8 cellular contexts compared by ENCODE assay signal in genomic region chr15:99251436-99251821, GRCh38. TPM values are rescaled to one million over a fixed set of nuclear protein-coding genes. Genes with fewer than 3 reads are reported as not detected.
DNase-seq lines count a peak whose midpoint lies in the region; ATAC-seq and TF ChIP-seq lines count a peak whose summit lies in the region.

TSS of gene LRRC28 (plus strand) at chr15:99251481. CDS start at chr15:99255958, 4,477 bp downstream.

- peaks cover 10% of the 10 kb centered on the region for H3K36me3 Mint-ChIP-seq in CD4-positive, alpha-beta T cell (ENCODE audit: low read depth)
- H3K36me3 Mint-ChIP-seq in activated CD4-positive, alpha-beta memory T cell treated with anti-CD3 and anti-CD28 coated beads for 36 hours: peaks cover 9% of the 10 kb centered on the region

- H3K9me3 ChIP-seq in CD4-positive, alpha-beta T cell (ENCODE audit: control insufficient read depth, low read length): no peaks in the 10 kb centered on the region
- no peaks in the 10 kb centered on the region for H3K9me3 ChIP-seq in psoas muscle

- peaks cover 0 to 8% of the 10 kb centered on the region in 2 donors for H3K36me3 ChIP-seq in psoas muscle (ENCODE audit: insufficient read depth in 1 of 2, low read depth in 1 of 2)

- peak within 1 kb of the TSS; percentile 81 for H3K27ac Mint-ChIP-seq in CD4-positive, alpha-beta T cell
- H3K27ac Mint-ChIP-seq in activated CD4-positive, alpha-beta memory T cell treated with anti-CD3 and anti-CD28 coated beads for 36 hours: peak within 1 kb of the TSS; percentile 84

- POLR2A ChIA-PET in CD4-positive, alpha-beta T cell (lab: Charles Lee): interaction anchor here (0.6 to 1.8 kb wide), 6 partner anchors 12 to 482 kb away, joined by 3 to 10 read pairs (median 4); partner anchors contain the start of genes LYSMD4 and MEF2A
- POLR2A ChIA-PET in activated CD4-positive, alpha-beta memory T cell treated with anti-CD3 and anti-CD28 coated beads for 36 hours (lab: Charles Lee): interaction anchor here (1.4 kb wide), 1 partner anchor 482 kb away, joined by 5 read pairs; the partner anchor contains the start of gene LYSMD4

- peak within 1 kb of the TSS; percentile 37 for H3K27ac ChIP-seq in CD4-positive, alpha-beta T cell (ENCODE audit: low read depth, low read length)
- H3K27ac ChIP-seq in psoas muscle: peak within 1 kb of the TSS; percentile 98

- no peak for TF ChIP-seq CTCF in CD4-positive, alpha-beta T cell (IDR thresholded peaks at IDR 0.05)
- no peak for TF ChIP-seq CTCF in psoas muscle (IDR thresholded peaks at IDR 0.05)

- CTCF ChIA-PET in CD4-positive, alpha-beta T cell (lab: Charles Lee): interaction anchor here (0.6 to 1.7 kb wide), 3 partner anchors 42 to 598 kb away, joined by 3 to 5 read pairs (median 5); no protein-coding TSS in a partner anchor
- CTCF ChIA-PET in activated CD4-positive, alpha-beta memory T cell treated with anti-CD3 and anti-CD28 coated beads for 36 hours (lab: Charles Lee): interaction anchor here (0.7 to 2.0 kb wide), 7 partner anchors 19 to 507 kb away, joined by 3 to 13 read pairs (median 5); partner anchors contain the start of gene SYNM

- H3K27me3 Mint-ChIP-seq in CD4-positive, alpha-beta T cell: no peaks in the 10 kb centered on the region
- H3K27me3 Mint-ChIP-seq in activated CD4-positive, alpha-beta memory T cell treated with anti-CD3 and anti-CD28 coated beads for 36 hours: no peaks in the 10 kb centered on the region

- peaks cover 3% of the 10 kb centered on the region for H3K9me3 Mint-ChIP-seq in CD4-positive, alpha-beta T cell
- H3K9me3 Mint-ChIP-seq in activated CD4-positive, alpha-beta memory T cell treated with anti-CD3 and anti-CD28 coated beads for 36 hours: no peaks in the 10 kb centered on the region

- peaks cover 24% of the 10 kb centered on the region for H3K4me1 Mint-ChIP-seq in CD4-positive, alpha-beta T cell (ENCODE audit: low read depth)
- H3K4me1 Mint-ChIP-seq in activated CD4-positive, alpha-beta memory T cell treated with anti-CD3 and anti-CD28 coated beads for 36 hours (ENCODE audit: low read depth): peaks cover 28% of the 10 kb centered on the region

- no peak for DNase-seq in CD4-positive, alpha-beta T cell
- no peak for DNase-seq in H4 (ENCODE audit: low spot score)
- no peak for DNase-seq in activated CD4-positive, alpha-beta memory T cell treated with anti-CD3 and anti-CD28 coated beads for 36 hours
- DNase-seq in Right ventricle myocardium superior: no peak
- no peak for DNase-seq in psoas muscle
- DNase-seq in NOMO-1 treated with DMSO at 0.1 percent for 48 hours (lab: John Stamatoyannopoulos, UW; ENCODE audit: unreplicated experiment): no peak

- H3K4me1 ChIP-seq in psoas muscle: peaks cover 23% of the 10 kb centered on the region

- H3K27me3 ChIP-seq in CD4-positive, alpha-beta T cell (ENCODE audit: control insufficient read depth, insufficient read depth, low read length): no peaks in the 10 kb centered on the region
- H3K27me3 ChIP-seq in psoas muscle (ENCODE audit: insufficient read depth in 3 of 3, low read length in 2 of 3): no peaks in the 10 kb centered on the region

- H3K4me3 Mint-ChIP-seq in CD4-positive, alpha-beta T cell: peak within 1 kb of the TSS; percentile 95
- peak within 1 kb of the TSS; percentile 88 for H3K4me3 Mint-ChIP-seq in activated CD4-positive, alpha-beta memory T cell treated with anti-CD3 and anti-CD28 coated beads for 36 hours

- peak within 1 kb of the TSS; percentile 82 for H3K4me3 ChIP-seq in psoas muscle

- 0% methylated on average over 19 to 41 of the region's 41 CpGs for WGBS in psoas muscle, 3 donors

- peak; percentile 3 for ATAC-seq in CD4-positive, alpha-beta T cell (ENCODE audit: poor library complexity)
- no peak for ATAC-seq in Right ventricle myocardium superior (ENCODE audit: poor library complexity)
- ATAC-seq in psoas muscle: peak in 1 of 4 donors; percentile 59
- ATAC-seq in HG02884 (IDR thresholded peaks at IDR 0.05; ENCODE audit: unreplicated experiment): no peak
- ATAC-seq in HG02623 (IDR thresholded peaks at IDR 0.05; ENCODE audit: unreplicated experiment): no peak

- intact Hi-C loops in CD4-positive, alpha-beta T cell (cut with DNase I, micrococcal nuclease): loop anchor here in 1 of 2 experiments (1.0 to 5.0 kb wide), 3 partner anchors 482 to 1096 kb away; partner anchors contain the start of gene LYSMD4
- intact Hi-C loops in activated CD4-positive, alpha-beta memory T cell treated with anti-CD3 and anti-CD28 coated beads for 36 hours (cut with micrococcal nuclease): loop anchor here (1.0 to 5.0 kb wide), 6 partner anchors 73 to 1346 kb away; partner anchors contain the start of genes LYSMD4 and SYNM
- intact Hi-C loops in Right ventricle myocardium superior (cut with DNase I): no loop called here
- intact Hi-C loops in psoas muscle (cut with DNase I): loop anchor here in 1 of 2 donors (5.0 kb wide), 1 partner anchor 129 kb away; no protein-coding TSS in a partner anchor

RNA-seq across cellular contexts. Expression of gene LRRC28, which starts in this region (rescaled TPM):
- total RNA-seq in CD4-positive, alpha-beta T cell: 10 to 100 TPM; 12.5 to 14.4 TPM
- 30.5 and 30.9 TPM in 2 replicates for total RNA-seq in H4 (2014; rRNA removed; shearing (Covaris generic))
- 10 to 100 TPM; 21.5 to 22.6 TPM for total RNA-seq in activated CD4-positive, alpha-beta memory T cell treated with anti-CD3 and anti-CD28 coated beads for 36 hours
- total RNA-seq in Right ventricle myocardium superior (21.7 TPM), psoas muscle (10 to 100 TPM; 17.6 to 21.2 (median 20.1) TPM)
- polyA plus RNA-seq in psoas muscle: 10 to 100 TPM in 2 of 3 donors, 1 to 10 TPM in 1; 8.4 to 31.2 (median 24.2) TPM
